ENCODE assay signal across 18 cellular contexts in genomic region chr15:67790610-67791319, GRCh38. TPM values are rescaled to one million over a fixed set of nuclear protein-coding genes. Genes with fewer than 3 reads are reported as not detected.
DNase-seq lines count a peak whose midpoint lies in the region; ATAC-seq and TF ChIP-seq lines count a peak whose summit lies in the region.
"Had no signal": no experiment of that assay in that cellular context is flagged by ENCODE, and none has a peak within 500 bp of the region (broad histone marks: within the 10 kb centered on the region; RNA-seq: fewer than 3 reads in every experiment).

No MANE protein-coding gene starts in this region.

- peaks cover 52% of the 10 kb centered on the region for H3K4me1 ChIP-seq in HUES48 (ENCODE audit: control insufficient read depth, insufficient read depth, low read length)
- peaks cover 27% of the 10 kb centered on the region for H3K4me1 ChIP-seq in iPS-15b (ENCODE audit: control insufficient read depth, insufficient read depth, low read length)
- H3K4me1 ChIP-seq in right lobe of liver: no peaks in the 10 kb centered on the region
- H3K4me1 ChIP-seq: BE2C, SJCRH30 had no signal

- no peak for ATAC-seq in right lobe of liver
- ATAC-seq: Panc1 had no signal

- no peaks in the 10 kb centered on the region for H3K36me3 ChIP-seq in HUES48 (ENCODE audit: control insufficient read depth, insufficient read depth, low read length)
- H3K36me3 ChIP-seq in iPS-15b (ENCODE audit: control insufficient read depth, insufficient read depth, low read length): no peaks in the 10 kb centered on the region
- H3K36me3 ChIP-seq in right lobe of liver: no peaks in the 10 kb centered on the region
- H3K36me3 ChIP-seq: BE2C, SJCRH30 had no signal

- TF ChIP-seq CTCF in dorsolateral prefrontal cortex (IDR thresholded peaks at IDR 0.05 in 54 of 56, conservative IDR thresholded peaks at IDR 0.05 in 2 of 56; ENCODE audit: low read depth in 1 of 56, partially characterized antibody in 56 of 56): no peak
- no peak for TF ChIP-seq CTCF in right lobe of liver (IDR thresholded peaks at IDR 0.05)

- H3K9ac ChIP-seq in HUES48 (ENCODE audit: low read depth, low read length) (no peak overlapping the region), iPS-15b (ENCODE audit: low read depth, low read length) (no peak overlapping the region)
- H3K9ac ChIP-seq: GM23248 had no signal

- H3K4me3 ChIP-seq in HUES48 (ENCODE audit: low read depth, low read length) (peak overlapping the region; percentile 16; the same call in 1 of the 2 replicates), iPS-15b (ENCODE audit: low read depth, low read length) (peak overlapping the region; percentile 20), dorsolateral prefrontal cortex (no peak overlapping the region), right lobe of liver (no peak overlapping the region)
- H3K4me3 ChIP-seq: GM23248, SJCRH30 had no signal

- DNase-seq in NCI-H345 (lab: John Stamatoyannopoulos, UW) (peak; percentile 27), NCI-H345 treated with DMSO at 0.1 percent for 48 hours (lab: John Stamatoyannopoulos, UW; ENCODE audit: unreplicated experiment) (no peak), SW480 (ENCODE audit: low spot score) (peak; percentile 33), dorsolateral prefrontal cortex (no peak), right lobe of liver (no peak), KG1 (lab: John Stamatoyannopoulos, UW) (no peak)
- DNase-seq: BE2C; CD4-positive, CD25-positive, alpha-beta regulatory T cell; DMS153; GM23248; NCI-H1930; NCI-H2171 treated with DMSO at 0.1 percent for 48 hours; SJCRH30 had no signal

- TF ChIP-seq POLR2A in right lobe of liver (IDR thresholded peaks at IDR 0.05): no peak

- 90% methylated on average over 2 of the region's 3 CpGs for WGBS in right lobe of liver (ENCODE audit: insufficient coverage, low coverage, low lambda C conversion rate, missing lambda C conversion rate)

- no peaks in the 10 kb centered on the region for H3K9me3 ChIP-seq in HUES48 (ENCODE audit: control insufficient read depth, insufficient read depth, low read length)
- H3K9me3 ChIP-seq in iPS-15b (ENCODE audit: control insufficient read depth, insufficient read depth, low read length): no peaks in the 10 kb centered on the region
- H3K9me3 ChIP-seq in right lobe of liver: peaks cover 0 to 6% (median 0%) of the 10 kb centered on the region in 4 donors
- H3K9me3 ChIP-seq: BE2C had no signal

- peak overlapping the region; percentile 16 for H3K27ac ChIP-seq in HUES48 (ENCODE audit: low read depth, low read length)
- no peak overlapping the region for H3K27ac ChIP-seq in dorsolateral prefrontal cortex
- H3K27ac ChIP-seq in right lobe of liver: no peak overlapping the region
- H3K27ac ChIP-seq: GM23248, SJCRH30 had no signal

- H3K27me3 ChIP-seq in HUES48 (ENCODE audit: control insufficient read depth, insufficient read depth, low read length) (no peaks in the 10 kb centered on the region), iPS-15b (ENCODE audit: control insufficient read depth, insufficient read depth, low read length) (no peaks in the 10 kb centered on the region), dorsolateral prefrontal cortex (no peaks in the 10 kb centered on the region), right lobe of liver (no peaks in the 10 kb centered on the region)
- H3K27me3 ChIP-seq: BE2C, SJCRH30 had no signal

- intact Hi-C loops in dorsolateral prefrontal cortex (cut with DNase I): no loop called here
- intact Hi-C loops in right lobe of liver (cut with DNase I): no loop called here

RNA-seq across cellular contexts. Expression of gene SKOR1, which starts 34.5 kb away (rescaled TPM):
- total RNA-seq in dorsolateral prefrontal cortex (1 to 10 TPM in 108 of 120 experiments, under 1 TPM in 12; 0.49 to 4.0 (median 1.6) TPM), right lobe of liver (under 1 TPM in 5 of 6 experiments, not detected in 1; 0.05 to 0.21 (median 0.09) TPM)
- total RNA-seq: HT1080 had no signal

RNA-seq across cellular contexts. Expression of gene RNU6-1, which starts 49.1 kb away (rescaled TPM):
- total RNA-seq in dorsolateral prefrontal cortex: not detected
- total RNA-seq in right lobe of liver: not detected
- total RNA-seq: CD4-positive, CD25-positive, alpha-beta regulatory T cell; GM23248; HT1080; NCI-H460; SJCRH30 had no signal

Comparison
In these comparisons a context has a peak if more than half of its experiments do, and no peak if none do; other contexts are left out.
1. DNase-seq: peak in NCI-H345 (single experiment) and SW480 (single experiment); none in NCI-H345 treated with DMSO at 0.1 percent for 48 hours (single experiment), dorsolateral prefrontal cortex (0 of 10), right lobe of liver (0 of 3) and KG1 (single experiment).
2. H3K4me3 ChIP-seq: peak in HUES48 (single experiment) and iPS-15b (single experiment); none in dorsolateral prefrontal cortex (0 of 59) and right lobe of liver (0 of 3).